16 cellular contexts compared by ENCODE assay signal in the genomic region with DNA sequence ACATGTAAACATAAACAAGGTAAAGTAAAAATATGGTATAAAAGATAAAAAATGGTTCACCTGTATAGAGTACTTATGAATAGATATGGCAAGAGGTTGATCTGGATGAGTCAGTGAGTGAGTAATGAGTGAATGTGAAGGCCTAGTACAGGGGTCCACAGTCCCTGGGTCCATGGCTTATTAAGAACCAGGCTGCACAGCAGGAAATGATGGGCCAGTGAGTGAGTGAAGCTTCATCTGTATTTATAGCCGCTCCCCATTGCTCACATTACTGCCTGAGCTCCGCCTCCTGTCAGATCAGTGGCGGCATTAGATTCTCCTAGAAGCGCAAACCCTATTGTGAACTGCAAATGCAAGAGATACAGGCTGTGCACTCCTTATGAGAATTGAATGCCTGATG.
"Had no signal": no experiment of that assay in that cellular context is flagged by ENCODE, and none has a peak within 500 bp of the region (broad histone marks: within the 10 kb centered on the region; RNA-seq: fewer than 3 reads in every experiment).

No MANE protein-coding gene starts in this region.

- ATAC-seq: activated CD8-positive, alpha-beta T cell treated with anti-CD3 and anti-CD28 coated beads for 36 hours; body of pancreas; left lung; stimulated activated naive B cell treated with anti-CD40 and anti-IgM and Interleukin-4, amounts not matched to agents 10 μg/mL and 1 μg/mL and 100 μg/mL, for 72 hours had no signal

- H3K9me3 ChIP-seq: body of pancreas, colonic mucosa, left lung, thoracic aorta, upper lobe of left lung had no signal

- H3K4me3 ChIP-seq: body of pancreas, colonic mucosa, left lung, thoracic aorta, upper lobe of left lung had no signal

- H3K27me3 ChIP-seq: body of pancreas, colonic mucosa, left lung, upper lobe of left lung had no signal

- DNase-seq: activated CD4-positive, alpha-beta T cell treated with anti-CD3 and anti-CD28 coated beads, Interleukin-2, amount 10 ng/mL, durations not matched to agents 24 days and 14 days; activated CD8-positive, alpha-beta T cell treated with anti-CD3 and anti-CD28 coated beads for 36 hours; activated naive CD4-positive, alpha-beta T cell treated with anti-CD3 and anti-CD28 coated beads for 36 hours; activated T-cell treated with anti-CD3 and anti-CD28 coated beads, Interleukin-2, amount 50 U/mL, for 24 hours; body of pancreas; central memory CD4-positive, alpha-beta T cell; colonic mucosa; endodermal cell; erythroblast; hypothalamus; left lung; midbrain; retina; stimulated activated naive B cell treated with anti-CD40 and anti-IgM and Interleukin-4, amounts not matched to agents 10 μg/mL and 1 μg/mL and 100 μg/mL, for 72 hours; upper lobe of left lung had no signal

- H3K4me1 ChIP-seq: body of pancreas, colonic mucosa, left lung had no signal

- H3K36me3 ChIP-seq: colonic mucosa, left lung, thoracic aorta, upper lobe of left lung had no signal

- H3K27ac ChIP-seq: body of pancreas, colonic mucosa, left lung, thoracic aorta, upper lobe of left lung had no signal
